9 cellular contexts compared by ENCODE assay signal in genomic region chr10:86673827-86674581, GRCh38. TPM values are rescaled to one million over a fixed set of nuclear protein-coding genes. Genes with fewer than 3 reads are reported as not detected.
DNase-seq lines count a peak whose midpoint lies in the region; ATAC-seq and TF ChIP-seq lines count a peak whose summit lies in the region.
"Had no signal": no experiment of that assay in that cellular context is flagged by ENCODE, and none has a peak within 500 bp of the region (broad histone marks: within the 10 kb centered on the region; RNA-seq: fewer than 3 reads in every experiment).

No MANE protein-coding gene starts in this region.

- DNase-seq in GM03348 (ENCODE audit: low spot score) (peak; percentile 28), NCI-H524 treated with DMSO at 0.1 percent for 48 hours (lab: John Stamatoyannopoulos, UW) (peak; percentile 72), left cardiac atrium (no peak), sigmoid colon (no peak), SW480 (ENCODE audit: low spot score) (no peak), ACHN (no peak), endothelial cell (ENCODE audit: low spot score) (no peak)
- no peak for DNase-seq in stimulated activated CD4-positive, alpha-beta T cell treated with anti-CD3 and anti-CD28 coated beads, Interleukin-2, amount 100 ng/mL, for 24 hours

- H3K4me1 Mint-ChIP-seq in endothelial cell (ENCODE audit: unreplicated experiment): peaks cover 7% of the 10 kb centered on the region

- TF ChIP-seq CTCF in sigmoid colon (IDR thresholded peaks at IDR 0.05) (no peak), endothelial cell (IDR thresholded peaks at IDR 0.05; ENCODE audit: unreplicated experiment) (no peak)

- intact Hi-C loops in left cardiac atrium (cut with DNase I): no loop called here
- intact Hi-C loops in sigmoid colon (cut with DNase I): no loop called here

- no peak for TF ChIP-seq EP300 in sigmoid colon (IDR thresholded peaks at IDR 0.05)

- H3K27me3 Mint-ChIP-seq in endothelial cell (ENCODE audit: unreplicated experiment): peaks cover 7% of the 10 kb centered on the region

- no peak overlapping the region for H3K4me3 ChIP-seq in sigmoid colon

- 40 to 53% methylated on average over 11 of the region's 11 CpGs for WGBS in sigmoid colon, 2 donors

- peak overlapping the region; percentile 87 to 96 (median 92) for H3K27ac ChIP-seq in sigmoid colon

- H3K27ac Mint-ChIP-seq in endothelial cell (ENCODE audit: unreplicated experiment): no peak overlapping the region

- H3K36me3 ChIP-seq in sigmoid colon: no peaks in the 10 kb centered on the region

- in situ Hi-C loops in ACHN (cut with HindIII; ENCODE audit: low pct_ligation_motif_present, low pct_unique_long_range_greater_than_20kb, low sequenced_read_pairs): no loop called here

- peak; percentile 6 for ATAC-seq in left cardiac atrium

- no peaks in the 10 kb centered on the region for H3K27me3 ChIP-seq in sigmoid colon

- H3K4me3 Mint-ChIP-seq in endothelial cell (ENCODE audit: unreplicated experiment): no peak overlapping the region

- TF ChIP-seq POLR2A in sigmoid colon (IDR thresholded peaks at IDR 0.05): no peak

- no peaks in the 10 kb centered on the region for H3K9me3 ChIP-seq in sigmoid colon

- no peaks in the 10 kb centered on the region for H3K36me3 Mint-ChIP-seq in endothelial cell (ENCODE audit: low read depth, unreplicated experiment)

- peaks cover 0 to 88% (median 71%) of the 10 kb centered on the region in 4 donors for H3K4me1 ChIP-seq in sigmoid colon

- H3K9me3 Mint-ChIP-seq in endothelial cell (ENCODE audit: unreplicated experiment): no peaks in the 10 kb centered on the region

RNA-seq across cellular contexts. Expression of gene LDB3, which starts 5.7 kb away (rescaled TPM):
- total RNA-seq in left cardiac atrium (100 to 1,000 TPM; 585 to 779 TPM), sigmoid colon (10 to 100 TPM; 13.2 to 42.1 (median 22.4) TPM), endothelial cell (ENCODE audit: unreplicated experiment) (0.36 TPM)
- polyA plus RNA-seq in sigmoid colon: 1 to 10 TPM; 1.2 to 1.9 (median 1.8) TPM

RNA-seq across cellular contexts. Expression of gene OPN4, which starts 19.7 kb away (rescaled TPM):
- under 1 TPM; 0.12 to 0.18 TPM for total RNA-seq in left cardiac atrium
- not detected for total RNA-seq in sigmoid colon
- polyA plus RNA-seq in sigmoid colon: under 1 TPM in 1 of 3 donors, not detected in 2; 0.04 TPM
- not detected for total RNA-seq in endothelial cell (ENCODE audit: unreplicated experiment)
- total RNA-seq: OCI-LY7 had no signal

Comparison
In these comparisons a context has a peak if more than half of its experiments do, and no peak if none do; other contexts are left out.
1. DNase-seq: peak in GM03348 (single experiment) and NCI-H524 treated with DMSO at 0.1 percent for 48 hours (single experiment); none in left cardiac atrium (single experiment), sigmoid colon (single experiment), SW480 (single experiment), ACHN (single experiment), endothelial cell (single experiment) and stimulated activated CD4-positive, alpha-beta T cell treated with anti-CD3 and anti-CD28 coated beads, Interleukin-2, amount 100 ng/mL, for 24 hours (0 of 2).
2. RNA of gene LDB3, which starts 5.7 kb away (total RNA-seq): 585 to 779 TPM in left cardiac atrium; 13.2 to 42.1 TPM in sigmoid colon and 0.36 TPM in endothelial cell (single experiment); every median in the first group is over 10 times any median in the second.